ENCODE assay signal across 8 cellular contexts in the genomic region with DNA sequence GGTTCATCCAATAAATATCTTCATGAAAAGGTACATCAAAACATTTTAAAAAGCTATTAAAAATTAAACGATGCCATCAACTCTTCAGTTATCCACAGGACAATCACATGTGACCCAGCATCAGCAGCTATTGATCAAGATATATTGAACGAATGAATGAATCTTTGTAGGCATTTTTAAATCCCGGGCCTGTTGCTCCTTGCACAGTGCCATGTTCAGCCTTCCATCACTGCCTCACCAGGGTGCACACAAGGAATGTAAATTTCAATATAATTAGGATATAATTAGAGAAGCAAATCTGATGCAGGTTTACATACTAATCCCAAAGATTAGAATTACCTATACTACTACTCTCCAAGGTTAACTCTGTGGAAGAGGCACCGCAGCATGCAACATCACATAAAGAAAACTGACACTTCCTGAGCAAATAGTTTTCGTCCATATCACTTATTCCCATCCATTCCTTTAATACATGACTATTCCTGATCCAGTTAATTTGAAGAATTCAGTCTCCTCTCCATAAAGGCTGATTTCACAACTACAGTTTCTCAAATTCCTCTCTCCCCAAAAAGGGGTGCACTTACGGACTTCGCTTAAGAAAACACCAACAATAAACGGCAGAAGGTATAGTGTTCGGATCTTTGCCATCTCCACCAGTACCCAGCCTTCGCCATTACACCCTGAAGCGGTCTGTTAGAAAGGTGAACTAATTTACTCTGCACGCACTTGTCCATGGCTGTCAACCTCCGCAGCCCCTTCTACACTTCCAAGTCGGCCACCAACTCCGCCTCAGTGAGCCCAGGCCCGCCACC. TPM values are rescaled to one million over a fixed set of nuclear protein-coding genes. Genes with fewer than 3 reads are reported as not detected.
DNase-seq lines count a peak whose midpoint lies in the region; ATAC-seq and TF ChIP-seq lines count a peak whose summit lies in the region.

No MANE protein-coding gene starts in this region.

- POLR2A ChIA-PET in PC-9 (lab: Charles Lee; ENCODE audit: unreplicated experiment): no interaction called here
- POLR2A ChIA-PET in naive thymus-derived CD4-positive, alpha-beta T cell (lab: Charles Lee): interaction anchor here (0.6 to 1.4 kb wide), 4 partner anchors 16 to 167 kb away, joined by 3 to 6 read pairs (median 4); no protein-coding TSS in a partner anchor

- 10 to 13% methylated on average over 16 of the region's 16 CpGs for WGBS in ectodermal cell, 2 experiments

- H3K9me3 Mint-ChIP-seq in naive thymus-derived CD4-positive, alpha-beta T cell: no peaks in the 10 kb centered on the region

- peaks cover 10% of the 10 kb centered on the region for H4K20me1 ChIP-seq in PC-9 (ENCODE audit: insufficient read depth)

- H2AFZ ChIP-seq in PC-9: peak overlapping the region; percentile 77

- H3K4me3 ChIP-seq in cardiac muscle cell (peak overlapping the region; percentile 96), PC-9 (peak overlapping the region; percentile 92), ectodermal cell (ENCODE audit: insufficient read depth, low read depth, low read length) (peak overlapping the region; percentile 92)
- peak overlapping the region; percentile 76 for H3K4me3 ChIP-seq in naive thymus-derived CD4-positive, alpha-beta T cell (ENCODE audit: low read length)

- no TSS peak for BruUV-seq in PC-9 (replicated peaks; lab: Mats Ljungman, UMichigan)

- CTCF ChIA-PET in PC-9 (lab: Charles Lee): no interaction called here
- CTCF ChIA-PET in naive thymus-derived CD4-positive, alpha-beta T cell (lab: Charles Lee): interaction anchor here (0.6 to 0.8 kb wide), 2 partner anchors 12 to 87 kb away, joined by 3 to 4 read pairs; no protein-coding TSS in a partner anchor

- peaks cover 0 to 3% (median 0%) of the 10 kb centered on the region in 5 donors for H3K36me3 Mint-ChIP-seq in naive thymus-derived CD4-positive, alpha-beta T cell

- ATAC-seq in left ventricle myocardium superior: no peak
- ATAC-seq in naive thymus-derived CD4-positive, alpha-beta T cell: no peak
- ATAC-seq in HG02571 (IDR thresholded peaks at IDR 0.05; ENCODE audit: unreplicated experiment): no peak
- ATAC-seq in HG03135 (IDR thresholded peaks at IDR 0.05; ENCODE audit: unreplicated experiment): no peak

- H3K27ac ChIP-seq in cardiac muscle cell: peak overlapping the region; percentile 97
- H3K27ac ChIP-seq in PC-9: peak overlapping the region; percentile 90
- H3K27ac ChIP-seq in ectodermal cell (ENCODE audit: insufficient read depth, low read depth, low read length, poor library complexity, severe bottlenecking): peak overlapping the region; percentile 94
- peak overlapping the region; percentile 91 for H3K27ac ChIP-seq in naive thymus-derived CD4-positive, alpha-beta T cell (ENCODE audit: low read depth, low read length)

- H3K4me2 ChIP-seq in PC-9: peak overlapping the region; percentile 83

- H3K4me1 Mint-ChIP-seq in naive thymus-derived CD4-positive, alpha-beta T cell: peaks cover 25 to 70% (median 49%) of the 10 kb centered on the region in 7 donors

- H3K4me3 Mint-ChIP-seq in naive thymus-derived CD4-positive, alpha-beta T cell: peak overlapping the region; percentile 86 to 99 (median 94)

- H3K36me3 ChIP-seq in cardiac muscle cell: no peaks in the 10 kb centered on the region
- no peaks in the 10 kb centered on the region for H3K36me3 ChIP-seq in PC-9 (ENCODE audit: low read depth)
- no peaks in the 10 kb centered on the region for H3K36me3 ChIP-seq in ectodermal cell (ENCODE audit: control insufficient read depth, insufficient read depth, low read length)
- H3K36me3 ChIP-seq in naive thymus-derived CD4-positive, alpha-beta T cell (ENCODE audit: control insufficient read depth in 2 of 3, insufficient read depth in 3 of 3, low read length in 3 of 3): peaks cover 0 to 9% (median 0%) of the 10 kb centered on the region in 3 experiments

- H3F3A ChIP-seq in PC-9 (ENCODE audit: insufficient read depth, low read depth): no peaks in the 10 kb centered on the region; the same call in 1 of the 2 replicates

- no peak for TF ChIP-seq CTCF in cardiac muscle cell (IDR thresholded peaks at IDR 0.05; ENCODE audit: low read depth, low read length)
- TF ChIP-seq CTCF in PC-9 (conservative IDR thresholded peaks at IDR 0.05): no peak

- DNase-seq in cardiac muscle cell (ENCODE audit: low read depth in 1 of 2, low spot score in 1 of 2): no peak
- no peak for DNase-seq in left ventricle myocardium superior
- no peak for DNase-seq in PC-9
- peak in 3 of 9 donors; percentile 17 to 28 (median 21) for DNase-seq in naive thymus-derived CD4-positive, alpha-beta T cell
- DNase-seq in stimulated activated CD4-positive, alpha-beta T cell treated with anti-CD3 and anti-CD28 coated beads, Interleukin-15, amount 100 ng/mL, for 24 hours: no peak

- intact Hi-C loops in left ventricle myocardium superior (cut with micrococcal nuclease): no loop called here
- intact Hi-C loops in PC-9 (cut with micrococcal nuclease; ENCODE audit: unreplicated experiment): loop anchor here (2.0 to 10.0 kb wide), 4 partner anchors 70 to 310 kb away; partner anchors contain the start of gene CENPV
- intact Hi-C loops in naive thymus-derived CD4-positive, alpha-beta T cell (cut with micrococcal nuclease): loop anchor here (1.0 to 10.0 kb wide), 13 partner anchors 16 to 1910 kb away; partner anchors contain the start of genes HS3ST3B1 (in 1 of the 2), PLD6 (in 1 of the 2), TRPV2 (in 1 of the 2) and UBB (in 1 of the 2)

- H3K9me3 ChIP-seq in cardiac muscle cell (ENCODE audit: low read depth) (no peaks in the 10 kb centered on the region), PC-9 (ENCODE audit: insufficient read depth, low read depth) (no peaks in the 10 kb centered on the region), ectodermal cell (ENCODE audit: control insufficient read depth, low read length) (no peaks in the 10 kb centered on the region)
- H3K9me3 ChIP-seq in naive thymus-derived CD4-positive, alpha-beta T cell (ENCODE audit: control insufficient read depth in 2 of 3, low read length in 3 of 3): no peaks in the 10 kb centered on the region

- H3K27me3 ChIP-seq in cardiac muscle cell (no peaks in the 10 kb centered on the region), PC-9 (ENCODE audit: insufficient read depth, low read depth) (no peaks in the 10 kb centered on the region), ectodermal cell (ENCODE audit: control insufficient read depth, insufficient read depth, low read length, poor library complexity, severe bottlenecking) (no peaks in the 10 kb centered on the region)
- H3K27me3 ChIP-seq in naive thymus-derived CD4-positive, alpha-beta T cell (ENCODE audit: control insufficient read depth in 2 of 2, insufficient read depth in 2 of 2, low read length in 2 of 2): no peaks in the 10 kb centered on the region

- H3K4me1 ChIP-seq in cardiac muscle cell (ENCODE audit: low read depth): peaks cover 21% of the 10 kb centered on the region
- peaks cover 23% of the 10 kb centered on the region for H3K4me1 ChIP-seq in PC-9 (replicated peaks; ENCODE audit: insufficient read depth)
- H3K4me1 ChIP-seq in ectodermal cell (ENCODE audit: control insufficient read depth, insufficient read depth, low read length): peaks cover 7% of the 10 kb centered on the region
- H3K4me1 ChIP-seq in naive thymus-derived CD4-positive, alpha-beta T cell (ENCODE audit: control insufficient read depth in 2 of 2, insufficient read depth in 2 of 2, low read length in 2 of 2): peaks cover 22 to 29% of the 10 kb centered on the region in 2 donors

- H3K9me2 ChIP-seq in PC-9 (ENCODE audit: insufficient read depth): no peaks in the 10 kb centered on the region

- H3K27ac Mint-ChIP-seq in naive thymus-derived CD4-positive, alpha-beta T cell: peak overlapping the region; percentile 58 to 98 (median 88)

- no peaks in the 10 kb centered on the region for H3K27me3 Mint-ChIP-seq in naive thymus-derived CD4-positive, alpha-beta T cell

- H3K79me2 ChIP-seq in PC-9 (ENCODE audit: low read depth): peaks cover 93% of the 10 kb centered on the region

RNA-seq across cellular contexts. Expression of gene NCOR1, which starts 0.9 kb away (rescaled TPM):
- 91.4 and 119 TPM in 2 replicates for total RNA-seq in cardiac muscle cell
- polyA plus RNA-seq in cardiac muscle cell: 109 and 139 TPM in 2 replicates
- total RNA-seq in left ventricle myocardium superior: 62.5 TPM
- total RNA-seq in PC-9 (2021): 139 and 171 TPM in 2 replicates
- 86.7 TPM for polyA plus RNA-seq in ectodermal cell (2013, experiment 1 of 4)
- polyA plus RNA-seq in ectodermal cell (2013, experiment 2 of 4): 101 TPM
- 70.8 TPM for polyA plus RNA-seq in ectodermal cell (2013, experiment 3 of 4)
- polyA plus RNA-seq in ectodermal cell (2013, experiment 4 of 4): 94.4 TPM
- total RNA-seq in naive thymus-derived CD4-positive, alpha-beta T cell: 100 to 1,000 TPM; 131 to 169 (median 149) TPM
- polyA plus RNA-seq in naive thymus-derived CD4-positive, alpha-beta T cell: 100 to 1,000 TPM in 1 of 2 donors, 10 to 100 TPM in 1; 75.8 to 165 TPM

RNA-seq across cellular contexts. Expression of gene PIGL, which starts 2.6 kb away (rescaled TPM):
- total RNA-seq in cardiac muscle cell (27.0 and 67.4 TPM in 2 replicates), left ventricle myocardium superior (6.3 TPM), PC-9 (2021) (59.2 and 71.8 TPM in 2 replicates)
- polyA plus RNA-seq in cardiac muscle cell: 28.8 and 49.6 TPM in 2 replicates
- 33.6 TPM for polyA plus RNA-seq in ectodermal cell (2013, experiment 1 of 4)
- polyA plus RNA-seq in ectodermal cell (2013, experiment 2 of 4): 31.0 TPM
- 30.5 TPM for polyA plus RNA-seq in ectodermal cell (2013, experiment 3 of 4)
- 34.9 TPM for polyA plus RNA-seq in ectodermal cell (2013, experiment 4 of 4)
- 10 to 100 TPM; 34.1 to 82.5 (median 75.3) TPM for total RNA-seq in naive thymus-derived CD4-positive, alpha-beta T cell
- 10 to 100 TPM; 12.3 to 15.2 TPM for polyA plus RNA-seq in naive thymus-derived CD4-positive, alpha-beta T cell
